8 cellular contexts compared by ENCODE assay signal in genomic region chr5:149561848-149562247, GRCh38. TPM values are rescaled to one million over a fixed set of nuclear protein-coding genes. Genes with fewer than 3 reads are reported as not detected.
DNase-seq lines count a peak whose midpoint lies in the region; ATAC-seq lines count a peak whose summit lies in the region.

No MANE protein-coding gene starts in this region.

- no peak overlapping the region for H3K4me3 Mint-ChIP-seq in activated naive CD8-positive, alpha-beta T cell treated with anti-CD3 and anti-CD28 coated beads, Interleukin-2, amount 50 U/mL, for 24 hours

- no peaks in the 10 kb centered on the region for H3K9me3 Mint-ChIP-seq in activated naive CD8-positive, alpha-beta T cell treated with anti-CD3 and anti-CD28 coated beads, Interleukin-2, amount 50 U/mL, for 24 hours

- DNase-seq in ACHN = peak; percentile 94
- DNase-seq in HPDE6-E6E7 (ENCODE audit: extremely low spot score) = peak; percentile 76
- DNase-seq in activated naive CD8-positive, alpha-beta T cell treated with anti-CD3 and anti-CD28 coated beads, Interleukin-2, amount 50 U/mL, for 24 hours = no peak
- peak; percentile 83 for DNase-seq in iPS DF 4.7 (ENCODE audit: extremely low read depth, low spot score)
- DNase-seq in stromal cell of bone marrow (ENCODE audit: low read depth) = peak; percentile 90
- DNase-seq in G401 (ENCODE audit: low spot score) = no peak
- no peak for DNase-seq in COLO668 (lab: John Stamatoyannopoulos, UW; ENCODE audit: unreplicated experiment)

- no peaks in the 10 kb centered on the region for H3K27me3 Mint-ChIP-seq in activated naive CD8-positive, alpha-beta T cell treated with anti-CD3 and anti-CD28 coated beads, Interleukin-2, amount 50 U/mL, for 24 hours

- peaks cover 23% of the 10 kb centered on the region for H3K4me1 Mint-ChIP-seq in activated naive CD8-positive, alpha-beta T cell treated with anti-CD3 and anti-CD28 coated beads, Interleukin-2, amount 50 U/mL, for 24 hours

- H3K27ac Mint-ChIP-seq in activated naive CD8-positive, alpha-beta T cell treated with anti-CD3 and anti-CD28 coated beads, Interleukin-2, amount 50 U/mL, for 24 hours = peak overlapping the region; percentile 30

- no peaks in the 10 kb centered on the region for H3K36me3 Mint-ChIP-seq in activated naive CD8-positive, alpha-beta T cell treated with anti-CD3 and anti-CD28 coated beads, Interleukin-2, amount 50 U/mL, for 24 hours (ENCODE audit: low read depth)

- in situ Hi-C loops in ACHN (cut with HindIII; ENCODE audit: low pct_ligation_motif_present, low pct_unique_long_range_greater_than_20kb, low sequenced_read_pairs) (no loop called here), G401 (cut with HindIII; ENCODE audit: low sequenced_read_pairs) (no loop called here)

- ATAC-seq in activated naive CD8-positive, alpha-beta T cell treated with anti-CD3 and anti-CD28 coated beads, Interleukin-2, amount 50 U/mL, for 24 hours = peak; percentile 90
- ATAC-seq in HG02970 (IDR thresholded peaks at IDR 0.05; ENCODE audit: low FRiP score, unreplicated experiment) = no peak

RNA-seq across cellular contexts. Expression of gene CSNK1A1, which starts 10.6 kb away (rescaled TPM):
- total RNA-seq in G401 (2014; rRNA removed; shearing (Covaris generic)) = 230 and 259 TPM in 2 replicates

RNA-seq across cellular contexts. Expression of gene ARHGEF37, which starts 19.4 kb away (rescaled TPM):
- not detected in 2 replicates for total RNA-seq in G401 (2014; rRNA removed; shearing (Covaris generic))

Comparison
In these comparisons a context has a peak if more than half of its experiments do, and no peak if none do; other contexts are left out.
1. DNase-seq: peak in ACHN (single experiment), HPDE6-E6E7 (single experiment), iPS DF 4.7 (single experiment) and stromal cell of bone marrow (single experiment); none in activated naive CD8-positive, alpha-beta T cell treated with anti-CD3 and anti-CD28 coated beads, Interleukin-2, amount 50 U/mL, for 24 hours (single experiment), G401 (single experiment) and COLO668 (single experiment).